In the genomic region with DNA sequence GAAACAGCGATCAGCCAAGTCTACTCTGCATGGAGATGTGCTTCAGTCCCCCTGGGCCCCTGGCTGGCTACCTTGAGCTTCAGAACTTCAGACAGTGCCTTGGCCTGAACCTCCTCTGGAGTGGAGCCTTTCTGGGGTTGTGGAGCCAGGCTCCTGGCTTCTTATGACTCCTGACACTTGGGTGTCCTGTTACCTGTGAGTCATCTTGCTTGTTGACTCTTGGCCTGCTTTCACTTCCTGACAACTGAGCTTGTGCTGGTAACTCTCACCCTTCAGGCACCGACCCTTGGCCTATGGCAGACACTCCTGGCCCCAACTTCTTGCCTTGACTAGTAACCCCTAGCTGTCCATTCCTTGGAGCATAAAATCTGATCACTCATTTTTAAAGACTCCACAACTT, we compare ENCODE assay signal across 10 cellular contexts. TPM values are rescaled to one million over a fixed set of nuclear protein-coding genes. Genes with fewer than 3 reads are reported as not detected.
DNase-seq lines count a peak whose midpoint lies in the region; ATAC-seq, FAIRE-seq and TF ChIP-seq lines count a peak whose summit lies in the region.
"Had no signal": no experiment of that assay in that cellular context is flagged by ENCODE, and none has a peak within 500 bp of the region (broad histone marks: within the 10 kb centered on the region; RNA-seq: fewer than 3 reads in every experiment).

No MANE protein-coding gene starts in this region.

- no peaks in the 10 kb centered on the region for H3K4me1 ChIP-seq in kidney (ENCODE audit: control insufficient read depth in 1 of 2, insufficient read depth in 1 of 2, low read depth in 1 of 2, low read length in 2 of 2)

- no peak for FAIRE-seq in kidney (lab: Jason Lieb, UNC)

- no peaks in the 10 kb centered on the region for H3K9me3 ChIP-seq in kidney (ENCODE audit: control insufficient read depth in 1 of 2, low read length in 2 of 2)

- TF ChIP-seq CTCF in kidney (IDR thresholded peaks at IDR 0.05; ENCODE audit: borderline replicate concordance, extremely low read depth, insufficient read depth): no peak

- intact Hi-C loops in kidney (cut with DNase I): no loop called here

- no peak overlapping the region for H3K27ac ChIP-seq in kidney (ENCODE audit: low read depth in 2 of 2, low read length in 2 of 2)

- H3K9ac ChIP-seq in kidney (ENCODE audit: low read length in 2 of 2): no peak overlapping the region

- DNase-seq in NK-92 treated with Interleukin-12 subunit alpha and Interleukin-12 subunit beta, amount 100 ng/mL, for 24 hours (lab: John Stamatoyannopoulos, UW): peak; percentile 2
- no peak for DNase-seq in NK-92 (lab: John Stamatoyannopoulos, UW; ENCODE audit: unreplicated experiment)
- DNase-seq in NCI-H2196 treated with DMSO at 0.1 percent for 48 hours (lab: John Stamatoyannopoulos, UW; ENCODE audit: unreplicated experiment): peak; percentile 26
- DNase-seq in fibroblast of peridontal ligament (ENCODE audit: extremely low read depth): peak; percentile 66
- no peak for DNase-seq in germinal center (ENCODE audit: low spot score)
- DNase-seq in kidney: no peak
- DNase-seq in NCI-H2081 treated with DMSO at 0.1 percent for 48 hours (lab: John Stamatoyannopoulos, UW): no peak

- ATAC-seq in HG02798 (IDR thresholded peaks at IDR 0.05; ENCODE audit: poor library complexity, unreplicated experiment): peak; percentile 83

- no peaks in the 10 kb centered on the region for H3K36me3 ChIP-seq in kidney (ENCODE audit: control insufficient read depth in 1 of 2, insufficient read depth in 2 of 2, low read length in 2 of 2)

- H3K4me3 ChIP-seq in kidney (ENCODE audit: low read length in 2 of 2): no peak overlapping the region
- H3K4me3 ChIP-seq: skin epidermis had no signal

RNA-seq across cellular contexts. Expression of a gene that starts 46.5 kb away (rescaled TPM):
- not detected for total RNA-seq in kidney
- 0.15 TPM for polyA plus RNA-seq in kidney (ENCODE audit: insufficient read depth, low read depth, low replicate concordance)
- polyA plus RNA-seq: AG04450 had no signal

RNA-seq across cellular contexts. Expression of a gene that starts 52.1 kb away (rescaled TPM):
- 46.4 TPM for total RNA-seq in kidney
- 48.3 TPM for polyA plus RNA-seq in kidney (ENCODE audit: insufficient read depth, low read depth, low replicate concordance)

Comparison
In these comparisons a context has a peak if more than half of its experiments do, and no peak if none do; other contexts are left out.
1. DNase-seq: peak in NK-92 treated with Interleukin-12 subunit alpha and Interleukin-12 subunit beta, amount 100 ng/mL, for 24 hours (single experiment), NCI-H2196 treated with DMSO at 0.1 percent for 48 hours (single experiment) and fibroblast of peridontal ligament (single experiment); none in NK-92 (single experiment), germinal center (single experiment), kidney (single experiment) and NCI-H2081 treated with DMSO at 0.1 percent for 48 hours (single experiment).